In the genomic region with DNA sequence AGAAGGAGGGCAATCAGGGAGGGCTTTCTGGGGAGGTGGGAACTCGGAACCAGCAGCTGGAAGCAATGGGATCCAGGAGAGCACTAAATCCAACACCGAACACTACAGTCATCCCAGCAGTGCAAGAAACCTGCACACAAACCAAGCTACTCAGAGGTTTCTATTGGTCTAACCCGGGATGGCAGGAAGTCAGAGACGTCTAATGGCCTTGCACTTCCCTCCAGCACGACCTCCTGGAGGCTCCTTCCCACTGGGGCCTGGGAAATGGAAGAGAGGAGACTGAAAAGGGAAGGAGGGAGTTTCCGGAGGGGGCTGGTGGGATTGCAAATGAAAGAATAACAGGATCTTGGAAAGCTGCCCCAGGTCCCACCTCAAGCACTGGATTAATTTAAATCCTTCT, we compare ENCODE assay signal across 29 cellular contexts. TPM values are rescaled to one million over a fixed set of nuclear protein-coding genes. Genes with fewer than 3 reads are reported as not detected.
"Had no signal": no experiment of that assay in that cellular context is flagged by ENCODE, and none has a peak within 500 bp of the region (broad histone marks: within the 10 kb centered on the region; RNA-seq: fewer than 3 reads in every experiment).

No MANE protein-coding gene starts in this region.

- H3K36me3 ChIP-seq: brain microvascular endothelial cell, cardiac muscle cell, Peyer's patch, SJCRH30 had no signal

- H3K27me3 ChIP-seq: brain microvascular endothelial cell, cardiac muscle cell, Peyer's patch, SJCRH30 had no signal

- H3K4me3 ChIP-seq: cardiac muscle cell, K562, Peyer's patch, SJCRH30 had no signal

- H3K9me3 Mint-ChIP-seq: activated B cell treated with CpG ODN at 0.5 μM for 24 hours; activated CD4-positive, alpha-beta memory T cell treated with anti-CD3 and anti-CD28 coated beads for 36 hours; activated CD4-positive, alpha-beta T cell treated with anti-CD3 and anti-CD28 coated beads, Interleukin-2, amount 10 ng/mL, durations not matched to agents 7 days and 5 days; activated naive CD8-positive, alpha-beta T cell treated with anti-CD3 and anti-CD28 coated beads for 36 hours; T-helper 2 cell treated with Interferon-gamma antibody and Interleukin-4, amounts not matched to agents 5 μg/mL and 100 μg/mL, for 36 hours had no signal

- H3K27ac ChIP-seq: brain microvascular endothelial cell, cardiac muscle cell, Peyer's patch, RWPE1, SJCRH30 had no signal

- H3K27ac Mint-ChIP-seq: activated B cell treated with CpG ODN at 0.5 μM for 24 hours; activated CD4-positive, alpha-beta memory T cell treated with anti-CD3 and anti-CD28 coated beads for 36 hours; activated CD4-positive, alpha-beta T cell treated with anti-CD3 and anti-CD28 coated beads, Interleukin-2, amount 10 ng/mL, durations not matched to agents 7 days and 5 days; activated naive CD4-positive, alpha-beta T cell treated with anti-CD3 and anti-CD28 coated beads, Interleukin-2, amount 10 ng/mL, durations not matched to agents 7 days and 5 days; activated naive CD8-positive, alpha-beta T cell treated with anti-CD3 and anti-CD28 coated beads for 36 hours; activated T-helper 17 cell treated with anti-CD3 and anti-CD28 coated beads, Interleukin-2, amount 50 U/mL, for 72 hours; T-helper 2 cell treated with Interferon-gamma antibody and Interleukin-4, amounts not matched to agents 5 μg/mL and 100 μg/mL, for 36 hours had no signal

- DNase-seq: activated B cell treated with CpG ODN at 0.5 μM for 24 hours; activated CD4-positive, alpha-beta memory T cell treated with anti-CD3 and anti-CD28 coated beads for 36 hours; activated CD4-positive, alpha-beta T cell treated with anti-CD3 and anti-CD28 coated beads, Interleukin-2, amount 10 ng/mL, durations not matched to agents 7 days and 5 days; activated gamma-delta T cell; activated naive CD4-positive, alpha-beta T cell treated with anti-CD3 and anti-CD28 coated beads, Interleukin-2, amount 10 ng/mL, durations not matched to agents 7 days and 5 days; activated naive CD8-positive, alpha-beta T cell treated with anti-CD3 and anti-CD28 coated beads for 36 hours; activated T-cell treated with anti-CD3 and anti-CD28 coated beads for 4 hours; activated T-cell treated with anti-CD3 and anti-CD28 coated beads, Interleukin-2, amount 50 U/mL, for 48 hours; brain microvascular endothelial cell; MM.1S; NCI-H1105; NCI-H1436 treated with DMSO at 0.1 percent for 48 hours; NCI-H1930; NCI-H2107; NCI-H2171 treated with DMSO at 0.1 percent for 48 hours; NCI-H226; NCI-H510A; NCI-H526 treated with DMSO at 0.1 percent for 48 hours; Peyer's patch; Right ventricle myocardium superior; SJCRH30; SK-N-SH had no signal

- ATAC-seq: activated T-helper 17 cell treated with anti-CD3 and anti-CD28 coated beads, Interleukin-2, amount 50 U/mL, for 72 hours; K562 had no signal

- H3K4me3 Mint-ChIP-seq: activated B cell treated with CpG ODN at 0.5 μM for 24 hours; activated CD4-positive, alpha-beta memory T cell treated with anti-CD3 and anti-CD28 coated beads for 36 hours; activated CD4-positive, alpha-beta T cell treated with anti-CD3 and anti-CD28 coated beads, Interleukin-2, amount 10 ng/mL, durations not matched to agents 7 days and 5 days; activated naive CD4-positive, alpha-beta T cell treated with anti-CD3 and anti-CD28 coated beads, Interleukin-2, amount 10 ng/mL, durations not matched to agents 7 days and 5 days; activated naive CD8-positive, alpha-beta T cell treated with anti-CD3 and anti-CD28 coated beads for 36 hours; activated T-helper 17 cell treated with anti-CD3 and anti-CD28 coated beads, Interleukin-2, amount 50 U/mL, for 72 hours; T-helper 2 cell treated with Interferon-gamma antibody and Interleukin-4, amounts not matched to agents 5 μg/mL and 100 μg/mL, for 36 hours had no signal

- H3K36me3 Mint-ChIP-seq: activated CD4-positive, alpha-beta memory T cell treated with anti-CD3 and anti-CD28 coated beads for 36 hours; activated naive CD4-positive, alpha-beta T cell treated with anti-CD3 and anti-CD28 coated beads, Interleukin-2, amount 10 ng/mL, durations not matched to agents 7 days and 5 days; activated naive CD8-positive, alpha-beta T cell treated with anti-CD3 and anti-CD28 coated beads for 36 hours had no signal

- H3K4me1 ChIP-seq: Peyer's patch, SJCRH30 had no signal

- H3K4me1 Mint-ChIP-seq: activated B cell treated with CpG ODN at 0.5 μM for 24 hours; activated CD4-positive, alpha-beta T cell treated with anti-CD3 and anti-CD28 coated beads, Interleukin-2, amount 10 ng/mL, durations not matched to agents 7 days and 5 days; activated naive CD4-positive, alpha-beta T cell treated with anti-CD3 and anti-CD28 coated beads, Interleukin-2, amount 10 ng/mL, durations not matched to agents 7 days and 5 days; activated naive CD8-positive, alpha-beta T cell treated with anti-CD3 and anti-CD28 coated beads for 36 hours had no signal

- H3K9me3 ChIP-seq: Peyer's patch, SJCRH30, SK-N-SH had no signal

RNA-seq across cellular contexts. Expression of a gene that starts 56.3 kb away (rescaled TPM):
- total RNA-seq: activated B cell treated with CpG ODN at 0.5 μM for 24 hours; activated CD4-positive, alpha-beta memory T cell treated with anti-CD3 and anti-CD28 coated beads for 36 hours; activated CD4-positive, alpha-beta T cell treated with anti-CD3 and anti-CD28 coated beads, Interleukin-2, amount 10 ng/mL, durations not matched to agents 7 days and 5 days; activated CD8-positive, alpha-beta memory T cell treated with anti-CD3 and anti-CD28 coated beads for 36 hours; activated naive CD8-positive, alpha-beta T cell treated with anti-CD3 and anti-CD28 coated beads for 36 hours; activated T-helper 17 cell treated with anti-CD3 and anti-CD28 coated beads, Interleukin-2, amount 50 U/mL, for 72 hours; cardiac muscle cell; K562; Peyer's patch; Right ventricle myocardium superior; SJCRH30; T-helper 1 cell treated with Interleukin-12 subunit alpha and Interleukin-12 subunit beta and Interleukin-4 antibody, amounts not matched to agents 30 ng/mL and 1 ng/mL, for 36 hours had no signal
